ENCODE assay signal across 1 cellular context in genomic region chr9:135201711-135202110, GRCh38.
TF ChIP-seq lines count a peak whose summit lies in the region.

No MANE protein-coding gene starts in this region.

TF ChIP-seq in H1, 55 proteins besides CTCF, POLR2A, EP300 and RAD21:
- TF ChIP-seq POLR2AphosphoS5 (IDR thresholded peaks at IDR 0.05; ENCODE audit: low read depth, low read length) (no peak), TEAD4 (IDR thresholded peaks at IDR 0.05; ENCODE audit: low read depth, low read length) (no peak), HDAC2 (IDR thresholded peaks at IDR 0.05; ENCODE audit: borderline replicate concordance in 1 of 2, low read depth in 2 of 2, low read length in 2 of 2) (no peak), RXRA (IDR thresholded peaks at IDR 0.05; ENCODE audit: insufficient read depth, low read depth, low read length) (no peak), KDM4A (IDR thresholded peaks at IDR 0.05; ENCODE audit: low read depth, low read length, severe bottlenecking) (no peak), PHF8 (conservative IDR thresholded peaks at IDR 0.05; ENCODE audit: low read depth, low read length) (no peak), BACH1 (IDR thresholded peaks at IDR 0.05; ENCODE audit: low read length) (no peak)
